Comparison of ENCODE assay signal across 18 cellular contexts in the genomic region with DNA sequence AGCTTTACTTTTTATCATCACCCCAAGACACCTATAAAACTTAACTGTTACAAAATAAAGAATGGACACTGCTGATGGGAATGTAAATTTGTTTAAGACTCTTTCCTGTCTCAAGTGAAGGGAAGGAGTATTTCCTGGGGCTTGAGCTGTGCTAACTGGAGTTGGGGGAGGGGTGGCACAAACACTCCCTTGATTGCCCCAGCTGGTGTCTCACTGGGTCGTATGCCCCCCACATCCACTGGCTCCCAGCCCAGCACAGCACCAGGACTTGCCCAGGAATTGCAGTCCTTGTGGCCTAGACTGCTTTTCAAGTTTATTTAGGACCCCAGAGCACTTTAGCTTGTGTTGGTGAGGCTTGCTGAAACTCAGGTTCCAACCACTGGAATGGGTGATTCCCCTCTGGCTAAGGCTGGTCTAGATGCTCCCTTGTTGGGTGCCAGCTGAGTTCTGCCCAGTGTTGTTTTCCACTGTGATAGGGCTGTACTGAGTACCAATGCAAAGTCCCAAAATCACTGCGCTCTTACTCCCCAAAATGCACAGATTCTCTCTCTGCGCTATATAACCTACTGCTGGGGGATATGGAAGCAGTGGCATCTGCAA.
"Had no signal": no experiment of that assay in that cellular context is flagged by ENCODE, and none has a peak within 500 bp of the region (broad histone marks: within the 10 kb centered on the region; RNA-seq: fewer than 3 reads in every experiment).

No MANE protein-coding gene starts in this region.

- H3K9ac ChIP-seq: neural progenitor cell had no signal

- DNase-seq: activated CD4-positive, alpha-beta memory T cell treated with anti-CD3 and anti-CD28 coated beads, Interleukin-2, amount 10 ng/mL, durations not matched to agents 7 days and 5 days; activated CD4-positive, alpha-beta T cell treated with anti-CD3 and anti-CD28 coated beads for 48 hours; activated effector memory CD4-positive, alpha-beta T cell treated with Interleukin-2 at 50 U/mL for 16 hours; activated naive CD4-positive, alpha-beta T cell treated with anti-CD3 and anti-CD28 coated beads for 36 hours; activated naive CD8-positive, alpha-beta T cell treated with anti-CD3 and anti-CD28 coated beads, Interleukin-2, amount 10 ng/mL, durations not matched to agents 7 days and 5 days; activated T-cell treated with anti-CD3 and anti-CD28 coated beads, Interleukin-2, amount 50 U/mL, for 72 hours; heart right ventricle; left ventricle myocardium inferior; naive thymus-derived CD8-positive, alpha-beta T cell; spleen; stimulated activated CD4-positive, alpha-beta T cell treated with anti-CD3 and anti-CD28 coated beads, Interleukin-4, amount 100 ng/mL, for 1 hour; stimulated activated naive CD4-positive, alpha-beta T cell; testis had no signal

- H3K36me3 ChIP-seq: right atrium auricular region, vagina had no signal

- ATAC-seq: activated T-cell treated with anti-CD3 and anti-CD28 coated beads, Interleukin-2, amount 50 U/mL, for 72 hours; heart right ventricle; naive thymus-derived CD8-positive, alpha-beta T cell had no signal

- H3K4me3 ChIP-seq: coronary artery, heart right ventricle, left ventricle myocardium inferior, neural progenitor cell, right atrium auricular region, spleen, testis, vagina had no signal

- H3K27ac ChIP-seq: coronary artery, epithelial cell of prostate, heart right ventricle, left ventricle myocardium inferior, neural progenitor cell, right atrium auricular region, spleen, testis, vagina had no signal

- H3K9me3 ChIP-seq: left ventricle myocardium inferior, right atrium auricular region, spleen, testis, vagina had no signal

- H3K4me1 ChIP-seq: heart right ventricle, left ventricle myocardium inferior, right atrium auricular region, spleen, testis, vagina had no signal

- H3K27me3 ChIP-seq: heart right ventricle, neural progenitor cell, right atrium auricular region, spleen, testis, vagina had no signal
